8 cellular contexts compared by ENCODE assay signal in genomic region chr5:95712347-95712958, GRCh38. TPM values are rescaled to one million over a fixed set of nuclear protein-coding genes. Genes with fewer than 3 reads are reported as not detected.
DNase-seq lines count a peak whose midpoint lies in the region; ATAC-seq and TF ChIP-seq lines count a peak whose summit lies in the region.

No MANE protein-coding gene starts in this region.

- intact Hi-C loops in activated CD8-positive, alpha-beta T cell treated with anti-CD3 and anti-CD28 coated beads for 36 hours (cut with micrococcal nuclease) = no loop called here
- intact Hi-C loops in CD14-positive monocyte (cut with micrococcal nuclease) = no loop called here

- H3K4me3 ChIP-seq in epithelial cell of proximal tubule (ENCODE audit: low read depth, low read length) = no peak overlapping the region

- H3K36me3 Mint-ChIP-seq in activated CD8-positive, alpha-beta T cell treated with anti-CD3 and anti-CD28 coated beads for 36 hours (ENCODE audit: low read depth) = no peaks in the 10 kb centered on the region
- no peaks in the 10 kb centered on the region for H3K36me3 Mint-ChIP-seq in activated CD8-positive, alpha-beta T cell treated with anti-CD3 and anti-CD28 coated beads, Interleukin-2, amount 10 ng/mL, durations not matched to agents 7 days and 5 days (ENCODE audit: low read depth)
- peaks cover 0 to 1% of the 10 kb centered on the region in 2 donors for H3K36me3 Mint-ChIP-seq in CD14-positive monocyte

- POLR2A ChIA-PET in activated CD8-positive, alpha-beta T cell treated with anti-CD3 and anti-CD28 coated beads for 36 hours (lab: Charles Lee) = interaction anchor here (0.8 kb wide), 1 partner anchor 11 kb away, joined by 3 read pairs; no protein-coding TSS in a partner anchor
- POLR2A ChIA-PET in activated CD8-positive, alpha-beta T cell treated with anti-CD3 and anti-CD28 coated beads, Interleukin-2, amount 10 ng/mL, durations not matched to agents 7 days and 5 days (lab: Charles Lee) = no interaction called here

- DNase-seq in activated CD8-positive, alpha-beta T cell treated with anti-CD3 and anti-CD28 coated beads for 36 hours = peak; percentile 59
- DNase-seq in activated CD8-positive, alpha-beta T cell treated with anti-CD3 and anti-CD28 coated beads, Interleukin-2, amount 10 ng/mL, durations not matched to agents 7 days and 5 days = no peak
- peak; percentile 96 for DNase-seq in OCI-M1 (lab: John Stamatoyannopoulos, UW)
- peak; percentile 66 for DNase-seq in epithelial cell of proximal tubule (ENCODE audit: low read depth)
- peak; percentile 62 for DNase-seq in stimulated activated CD4-positive, alpha-beta T cell treated with anti-CD3 and anti-CD28 coated beads, Interleukin-4, amount 100 ng/mL, for 24 hours
- DNase-seq in CD14-positive monocyte (ENCODE audit: low spot score) = no peak
- DNase-seq in UCSD-AML1 (lab: John Stamatoyannopoulos, UW; ENCODE audit: unreplicated experiment) = no peak

- no peak overlapping the region for H3K4me3 Mint-ChIP-seq in activated CD8-positive, alpha-beta T cell treated with anti-CD3 and anti-CD28 coated beads for 36 hours
- H3K4me3 Mint-ChIP-seq in activated CD8-positive, alpha-beta T cell treated with anti-CD3 and anti-CD28 coated beads, Interleukin-2, amount 10 ng/mL, durations not matched to agents 7 days and 5 days = no peak overlapping the region
- H3K4me3 Mint-ChIP-seq in CD14-positive monocyte = no peak overlapping the region

- peaks cover 22% of the 10 kb centered on the region for H3K4me1 Mint-ChIP-seq in activated CD8-positive, alpha-beta T cell treated with anti-CD3 and anti-CD28 coated beads for 36 hours (ENCODE audit: low read depth)
- peaks cover 10% of the 10 kb centered on the region for H3K4me1 Mint-ChIP-seq in activated CD8-positive, alpha-beta T cell treated with anti-CD3 and anti-CD28 coated beads, Interleukin-2, amount 10 ng/mL, durations not matched to agents 7 days and 5 days (ENCODE audit: low read depth)
- H3K4me1 Mint-ChIP-seq in CD14-positive monocyte = peaks cover 16% of the 10 kb centered on the region

- H3K27ac Mint-ChIP-seq in activated CD8-positive, alpha-beta T cell treated with anti-CD3 and anti-CD28 coated beads for 36 hours = no peak overlapping the region
- no peak overlapping the region for H3K27ac Mint-ChIP-seq in activated CD8-positive, alpha-beta T cell treated with anti-CD3 and anti-CD28 coated beads, Interleukin-2, amount 10 ng/mL, durations not matched to agents 7 days and 5 days
- H3K27ac Mint-ChIP-seq in CD14-positive monocyte = no peak overlapping the region

- no peak for TF ChIP-seq CTCF in activated CD8-positive, alpha-beta T cell treated with anti-CD3 and anti-CD28 coated beads for 36 hours (IDR thresholded peaks at IDR 0.05)
- TF ChIP-seq CTCF in epithelial cell of proximal tubule (conservative IDR thresholded peaks at IDR 0.05; ENCODE audit: low read depth, low read length) = no peak
- no peak for TF ChIP-seq CTCF in CD14-positive monocyte (IDR thresholded peaks at IDR 0.05)

- CTCF ChIA-PET in activated CD8-positive, alpha-beta T cell treated with anti-CD3 and anti-CD28 coated beads for 36 hours (lab: Charles Lee) = interaction anchor here (1.2 to 1.9 kb wide), 2 partner anchors 16 to 19 kb away, joined by 3 to 4 read pairs; no protein-coding TSS in a partner anchor
- CTCF ChIA-PET in activated CD8-positive, alpha-beta T cell treated with anti-CD3 and anti-CD28 coated beads, Interleukin-2, amount 10 ng/mL, durations not matched to agents 7 days and 5 days (lab: Charles Lee) = no interaction called here

- ATAC-seq in activated CD8-positive, alpha-beta T cell treated with anti-CD3 and anti-CD28 coated beads for 36 hours = peak; percentile 79
- ATAC-seq in activated CD8-positive, alpha-beta T cell treated with anti-CD3 and anti-CD28 coated beads, Interleukin-2, amount 10 ng/mL, durations not matched to agents 7 days and 5 days = no peak
- no peak for ATAC-seq in HG03025 (IDR thresholded peaks at IDR 0.05; ENCODE audit: low FRiP score, unreplicated experiment)

- H3K27me3 Mint-ChIP-seq in activated CD8-positive, alpha-beta T cell treated with anti-CD3 and anti-CD28 coated beads for 36 hours = peaks cover 4% of the 10 kb centered on the region
- peaks cover 4% of the 10 kb centered on the region for H3K27me3 Mint-ChIP-seq in activated CD8-positive, alpha-beta T cell treated with anti-CD3 and anti-CD28 coated beads, Interleukin-2, amount 10 ng/mL, durations not matched to agents 7 days and 5 days (ENCODE audit: low read depth)
- H3K27me3 Mint-ChIP-seq in CD14-positive monocyte (ENCODE audit: low read depth in 3 of 3) = peaks cover 0 to 2% (median 0%) of the 10 kb centered on the region in 3 donors

- no peaks in the 10 kb centered on the region for H3K9me3 Mint-ChIP-seq in activated CD8-positive, alpha-beta T cell treated with anti-CD3 and anti-CD28 coated beads for 36 hours
- no peaks in the 10 kb centered on the region for H3K9me3 Mint-ChIP-seq in activated CD8-positive, alpha-beta T cell treated with anti-CD3 and anti-CD28 coated beads, Interleukin-2, amount 10 ng/mL, durations not matched to agents 7 days and 5 days (ENCODE audit: insufficient read depth)
- peaks cover 4 to 11% (median 5%) of the 10 kb centered on the region in 7 donors for H3K9me3 Mint-ChIP-seq in CD14-positive monocyte

RNA-seq across cellular contexts. Expression of gene RHOBTB3, which starts 18.7 kb away (rescaled TPM):
- total RNA-seq in activated CD8-positive, alpha-beta T cell treated with anti-CD3 and anti-CD28 coated beads for 36 hours = 1 to 10 TPM in 1 of 2 experiments, under 1 TPM in 1; 0.50 to 1.1 TPM
- total RNA-seq in activated CD8-positive, alpha-beta T cell treated with anti-CD3 and anti-CD28 coated beads, Interleukin-2, amount 10 ng/mL, durations not matched to agents 7 days and 5 days = under 1 TPM; 0.21 to 0.32 TPM
- 39.9 and 86.4 TPM in 2 replicates for total RNA-seq in epithelial cell of proximal tubule
- 1 to 10 TPM in 1 of 2 donors, under 1 TPM in 1; 0.41 to 1.5 TPM for polyA plus RNA-seq in CD14-positive monocyte

RNA-seq across cellular contexts. Expression of gene SPATA9, which starts 29.7 kb away (rescaled TPM):
- total RNA-seq in activated CD8-positive, alpha-beta T cell treated with anti-CD3 and anti-CD28 coated beads for 36 hours = not detected
- total RNA-seq in activated CD8-positive, alpha-beta T cell treated with anti-CD3 and anti-CD28 coated beads, Interleukin-2, amount 10 ng/mL, durations not matched to agents 7 days and 5 days = not detected
- total RNA-seq in epithelial cell of proximal tubule = 0.36 TPM in 1 of 2 replicates, not detected in the other
- polyA plus RNA-seq in CD14-positive monocyte = not detected

Comparison
In these comparisons a context has a peak if more than half of its experiments do, and no peak if none do; other contexts are left out.
1. DNase-seq: peak in activated CD8-positive, alpha-beta T cell treated with anti-CD3 and anti-CD28 coated beads for 36 hours (single experiment), OCI-M1 (single experiment), epithelial cell of proximal tubule (single experiment) and stimulated activated CD4-positive, alpha-beta T cell treated with anti-CD3 and anti-CD28 coated beads, Interleukin-4, amount 100 ng/mL, for 24 hours (single experiment); none in activated CD8-positive, alpha-beta T cell treated with anti-CD3 and anti-CD28 coated beads, Interleukin-2, amount 10 ng/mL, durations not matched to agents 7 days and 5 days (single experiment), CD14-positive monocyte (single experiment) and UCSD-AML1 (single experiment).
2. RNA of gene RHOBTB3, which starts 18.7 kb away (total RNA-seq): 39.9 to 86.4 TPM in epithelial cell of proximal tubule; 0.50 to 1.1 TPM in activated CD8-positive, alpha-beta T cell treated with anti-CD3 and anti-CD28 coated beads for 36 hours and 0.21 to 0.32 TPM in activated CD8-positive, alpha-beta T cell treated with anti-CD3 and anti-CD28 coated beads, Interleukin-2, amount 10 ng/mL, durations not matched to agents 7 days and 5 days; every median in the first group is over 10 times any median in the second.